In the genomic region with DNA sequence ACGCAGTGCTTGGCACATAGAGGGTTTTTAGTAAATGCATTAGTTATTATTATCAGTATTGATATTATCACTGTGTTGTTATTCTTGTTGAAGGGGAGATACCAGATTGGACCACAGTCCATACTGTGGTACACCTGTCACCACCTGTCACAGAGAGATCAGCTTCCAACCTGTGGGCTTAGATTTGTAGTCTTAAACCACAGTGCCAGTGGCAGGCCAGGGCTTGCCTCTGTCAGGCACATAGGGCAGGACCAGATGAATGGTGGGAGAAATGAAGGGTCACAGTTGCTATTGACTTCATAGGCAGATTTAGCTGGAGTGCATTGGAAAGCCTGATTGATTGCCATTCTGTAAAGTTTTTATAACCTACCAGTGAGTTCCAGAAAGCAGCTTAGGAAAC, we compare ENCODE assay signal across 23 cellular contexts.
"Had no signal": no experiment of that assay in that cellular context is flagged by ENCODE, and none has a peak within 500 bp of the region (broad histone marks: within the 10 kb centered on the region; RNA-seq: fewer than 3 reads in every experiment).

No MANE protein-coding gene starts in this region.

- H3K9me3 ChIP-seq: lower lobe of right lung, pancreas, right atrium auricular region, suprapubic skin, transverse colon, upper lobe of right lung, uterus had no signal

- H3K27me3 Mint-ChIP-seq: effector memory CD8-positive, alpha-beta T cell; progenitor cell of endocrine pancreas; stimulated activated naive CD8-positive, alpha-beta T cell treated with anti-CD3 and anti-CD28 coated beads, Interleukin-15, amount 100 ng/mL, for 72 hours had no signal

- DNase-seq: dermis blood vessel endothelial cell; effector memory CD8-positive, alpha-beta T cell; head of caudate nucleus; left ventricle myocardium superior; lower lobe of right lung; natural killer cell; occipital lobe; pancreas; stimulated activated CD4-positive, alpha-beta T cell treated with anti-CD3 and anti-CD28 coated beads, Interleukin-12 subunit alpha, Interleukin-12 subunit beta, amount 100 ng/mL, for 4 hours; stimulated activated CD4-positive, alpha-beta T cell treated with anti-CD3 and anti-CD28 coated beads, Interleukin-1b, Interleukin-23, amount 100 ng/mL, for 48 hours; stimulated activated CD4-positive, alpha-beta T cell treated with anti-CD3 and anti-CD28 coated beads, Interleukin-4, amount 100 ng/mL, for 1 hour; stimulated activated CD8-positive, alpha-beta memory T cell treated with anti-CD3 and anti-CD28 coated beads, Interleukin-4, amount 100 ng/mL, for 48 hours; stimulated activated naive CD4-positive, alpha-beta T cell; stimulated activated naive CD8-positive, alpha-beta T cell treated with anti-CD3 and anti-CD28 coated beads, Interleukin-15, amount 100 ng/mL, for 72 hours; transverse colon; upper lobe of right lung; uterus had no signal

- H3K27me3 ChIP-seq: pancreas, right atrium auricular region, suprapubic skin, transverse colon, upper lobe of right lung, uterus had no signal

- H3K9me3 Mint-ChIP-seq: effector memory CD8-positive, alpha-beta T cell; natural killer cell; stimulated activated naive CD8-positive, alpha-beta T cell treated with anti-CD3 and anti-CD28 coated beads, Interleukin-15, amount 100 ng/mL, for 72 hours had no signal

- H3K4me3 ChIP-seq: coronary artery, lower lobe of right lung, pancreas, right atrium auricular region, smooth muscle cell, suprapubic skin, transverse colon, upper lobe of right lung, uterus had no signal

- H3K27ac ChIP-seq: coronary artery, lower lobe of right lung, pancreas, right atrium auricular region, suprapubic skin, transverse colon, upper lobe of right lung, uterus had no signal

- H3K4me1 ChIP-seq: lower lobe of right lung, pancreas, right atrium auricular region, suprapubic skin, transverse colon, upper lobe of right lung, uterus had no signal

- ATAC-seq: effector memory CD8-positive, alpha-beta T cell; left ventricle myocardium superior; lower lobe of right lung; natural killer cell; pancreas; sciatic nerve; stimulated activated naive CD8-positive, alpha-beta T cell treated with anti-CD3 and anti-CD28 coated beads, Interleukin-15, amount 100 ng/mL, for 72 hours; upper lobe of right lung had no signal

- H3K4me3 Mint-ChIP-seq: effector memory CD8-positive, alpha-beta T cell; natural killer cell; stimulated activated naive CD8-positive, alpha-beta T cell treated with anti-CD3 and anti-CD28 coated beads, Interleukin-15, amount 100 ng/mL, for 72 hours had no signal

- H3K27ac Mint-ChIP-seq: natural killer cell, progenitor cell of endocrine pancreas had no signal

- H3K4me1 Mint-ChIP-seq: natural killer cell; stimulated activated naive CD8-positive, alpha-beta T cell treated with anti-CD3 and anti-CD28 coated beads, Interleukin-15, amount 100 ng/mL, for 72 hours had no signal

- H3K36me3 ChIP-seq: uterus had no signal
